Comparison of ENCODE assay signal across 24 cellular contexts in the genomic region with DNA sequence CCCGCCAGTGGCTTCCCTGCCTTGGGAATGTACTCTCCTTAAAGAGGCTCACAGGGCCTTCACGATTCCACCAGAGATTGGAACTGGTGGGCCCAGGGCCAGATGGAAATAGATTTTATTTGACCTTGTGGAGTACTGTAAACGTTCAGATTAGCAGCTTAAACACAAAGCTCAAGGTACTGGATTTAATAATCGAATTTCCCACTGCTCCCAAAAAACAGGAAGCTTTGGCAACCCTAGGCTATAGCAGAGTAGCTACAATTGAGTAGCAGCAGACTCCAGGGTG. TPM values are rescaled to one million over a fixed set of nuclear protein-coding genes. Genes with fewer than 3 reads are reported as not detected.
A peak's percentile ranks its signal among the peaks of the same experiment; 100 is the strongest.
DNase-seq lines count a peak whose midpoint lies in the region; ATAC-seq and TF ChIP-seq lines count a peak whose summit lies in the region.
"Had no signal": no experiment of that assay in that cellular context is flagged by ENCODE, and none has a peak within 500 bp of the region (broad histone marks: within the 10 kb centered on the region; RNA-seq: fewer than 3 reads in every experiment).

No MANE protein-coding gene starts in this region.

- H4K20me1 ChIP-seq in GM23338 (replicated peaks; ENCODE audit: insufficient read depth) (peaks cover 6% of the 10 kb centered on the region; the same call in 1 of the 2 replicates), GM23248 (ENCODE audit: insufficient read depth) (no peaks in the 10 kb centered on the region)

- H2AFZ ChIP-seq in GM23338 (0 out of 2 replicates have a peak overlapping the region, but pooled peaks have one; percentile 20), GM23248 (no peak overlapping the region), trophoblast cell (ENCODE audit: insufficient read depth, low read length, poor library complexity) (no peak overlapping the region)

- no peak overlapping the region for H2BK120ac ChIP-seq in trophoblast cell (ENCODE audit: insufficient read depth, low read length, poor library complexity)

- TF ChIP-seq CTCF in GM23338 (conservative IDR thresholded peaks at IDR 0.05; ENCODE audit: low read depth in 2 of 2) (no peak), lower lobe of right lung (IDR thresholded peaks at IDR 0.05) (no peak)

- H3K4me1 Mint-ChIP-seq in GM23338, result no peaks in the 10 kb centered on the region
- peaks cover 6% of the 10 kb centered on the region for H3K4me1 Mint-ChIP-seq in activated T-helper 17 cell treated with anti-CD3 and anti-CD28 coated beads, Interleukin-2, amount 50 U/mL, for 72 hours
- H3K4me1 Mint-ChIP-seq in stimulated activated effector memory CD8-positive, alpha-beta T cell treated with anti-CD3 and anti-CD28 coated beads, Interleukin-12 subunit alpha, Interleukin-12 subunit beta, amount 100 ng/mL, for 72 hours, result peaks cover 10% of the 10 kb centered on the region
- H3K4me1 Mint-ChIP-seq: activated naive CD4-positive, alpha-beta T cell treated with anti-CD3 and anti-CD28 coated beads, Interleukin-2, amount 50 U/mL, for 24 hours had no signal

- H3K27me3 ChIP-seq in GM23338 (ENCODE audit: insufficient read depth) (no peaks in the 10 kb centered on the region), lower lobe of right lung (ENCODE audit: low read depth) (no peaks in the 10 kb centered on the region), GM23248 (replicated peaks; ENCODE audit: insufficient read depth) (no peaks in the 10 kb centered on the region), trophoblast cell (ENCODE audit: insufficient read depth, low read length) (no peaks in the 10 kb centered on the region)
- H3K27me3 ChIP-seq: tibial nerve had no signal

- H3K4ac ChIP-seq in trophoblast cell (ENCODE audit: low read depth, low read length), result no peak overlapping the region

- H2BK12ac ChIP-seq in trophoblast cell (ENCODE audit: low read length), result no peak overlapping the region

- H3K27ac Mint-ChIP-seq in GM23338, result no peak overlapping the region
- H3K27ac Mint-ChIP-seq in activated T-helper 17 cell treated with anti-CD3 and anti-CD28 coated beads, Interleukin-2, amount 50 U/mL, for 72 hours, result peak overlapping the region; percentile 41
- H3K27ac Mint-ChIP-seq in stimulated activated effector memory CD8-positive, alpha-beta T cell treated with anti-CD3 and anti-CD28 coated beads, Interleukin-12 subunit alpha, Interleukin-12 subunit beta, amount 100 ng/mL, for 72 hours, result peak overlapping the region; percentile 85
- H3K27ac Mint-ChIP-seq: activated CD4-positive, alpha-beta T cell treated with anti-CD3 and anti-CD28 coated beads, Interleukin-2, amount 10 ng/mL, durations not matched to agents 24 days and 14 days; activated naive CD4-positive, alpha-beta T cell treated with anti-CD3 and anti-CD28 coated beads, Interleukin-2, amount 50 U/mL, for 24 hours; activated T-cell treated with anti-CD3 and anti-CD28 coated beads, Interleukin-2, amount 50 U/mL, for 72 hours; stimulated activated naive CD8-positive, alpha-beta T cell treated with anti-CD3 and anti-CD28 coated beads, Interleukin-15, Interleukin-2, amounts not matched to agents 100 ng/mL and 50 ng/mL, for 24 hours had no signal

- H3K9ac ChIP-seq in GM23248 (no peak overlapping the region), trophoblast cell (ENCODE audit: low read length) (no peak overlapping the region)

- H3K14ac ChIP-seq in trophoblast cell (ENCODE audit: low read length), result no peak overlapping the region

- DNase-seq in GM23338 (ENCODE audit: low spot score) (no peak), lower lobe of right lung (no peak), DMS 273 treated with DMSO at 0.1 percent for 48 hours (lab: John Stamatoyannopoulos, UW) (no peak), GM23248 (no peak), NCI-H2029 treated with DMSO at 0.1 percent for 48 hours (lab: John Stamatoyannopoulos, UW) (no peak), trophoblast cell (no peak)
- no peak for DNase-seq in stimulated activated effector memory CD8-positive, alpha-beta T cell treated with anti-CD3 and anti-CD28 coated beads, Interleukin-12 subunit alpha, Interleukin-12 subunit beta, amount 100 ng/mL, for 72 hours (ENCODE audit: low spot score in 2 of 2)
- DNase-seq: activated CD4-positive, alpha-beta T cell treated with anti-CD3 and anti-CD28 coated beads, Interleukin-2, amount 10 ng/mL, durations not matched to agents 24 days and 14 days; activated T-cell treated with anti-CD3 and anti-CD28 coated beads, Interleukin-2, amount 50 U/mL, for 72 hours; caudate nucleus; CD4-positive, CD25-positive, alpha-beta regulatory T cell; foreskin fibroblast; hypothalamus; NCI-H1092 treated with DMSO at 0.1 percent for 48 hours; NCI-H2029; NCI-H226; NCI-H748 treated with DMSO at 0.1 percent for 48 hours; stimulated activated CD4-positive, alpha-beta T cell treated with anti-CD3 and anti-CD28 coated beads, Interleukin-4, amount 100 ng/mL, for 4 hours; WERI-Rb-1 had no signal

- H3K9me3 ChIP-seq in lower lobe of right lung (no peaks in the 10 kb centered on the region), GM23248 (ENCODE audit: low read depth) (no peaks in the 10 kb centered on the region), trophoblast cell (ENCODE audit: insufficient read depth, low read depth, low read length) (no peaks in the 10 kb centered on the region)
- H3K9me3 ChIP-seq: tibial nerve had no signal

- H4K91ac ChIP-seq in trophoblast cell (ENCODE audit: low read depth, low read length), result no peak overlapping the region

- H3F3A ChIP-seq in GM23338 (replicated peaks; ENCODE audit: low read depth), result no peaks in the 10 kb centered on the region
- peaks cover 36% of the 10 kb centered on the region for H3F3A ChIP-seq in GM23248 (ENCODE audit: insufficient read depth)

- no peak overlapping the region for H3K18ac ChIP-seq in trophoblast cell (ENCODE audit: low read length)

- H2BK5ac ChIP-seq in trophoblast cell (ENCODE audit: low read depth, low read length, poor library complexity), result no peak overlapping the region

- no peaks in the 10 kb centered on the region for H3K36me3 Mint-ChIP-seq in GM23338 (ENCODE audit: low read depth)
- H3K36me3 Mint-ChIP-seq in activated T-helper 17 cell treated with anti-CD3 and anti-CD28 coated beads, Interleukin-2, amount 50 U/mL, for 72 hours (ENCODE audit: low read depth), result no peaks in the 10 kb centered on the region
- peaks cover 5% of the 10 kb centered on the region for H3K36me3 Mint-ChIP-seq in stimulated activated effector memory CD8-positive, alpha-beta T cell treated with anti-CD3 and anti-CD28 coated beads, Interleukin-12 subunit alpha, Interleukin-12 subunit beta, amount 100 ng/mL, for 72 hours
- H3K36me3 Mint-ChIP-seq: activated naive CD4-positive, alpha-beta T cell treated with anti-CD3 and anti-CD28 coated beads, Interleukin-2, amount 50 U/mL, for 24 hours; CD4-positive, CD25-positive, alpha-beta regulatory T cell had no signal

- H3K9me2 ChIP-seq in GM23338 (ENCODE audit: insufficient read depth) (no peaks in the 10 kb centered on the region), GM23248 (ENCODE audit: insufficient read depth) (no peaks in the 10 kb centered on the region)

- H3K4me1 ChIP-seq in GM23338 (ENCODE audit: insufficient read depth), result peaks cover 6% of the 10 kb centered on the region; the same call in 1 of the 2 replicates
- peaks cover 29% of the 10 kb centered on the region for H3K4me1 ChIP-seq in lower lobe of right lung
- H3K4me1 ChIP-seq in GM23248 (ENCODE audit: insufficient read depth), result peaks cover 36% of the 10 kb centered on the region
- peaks cover 5 to 8% of the 10 kb centered on the region in 2 experiments for H3K4me1 ChIP-seq in trophoblast cell (ENCODE audit: control insufficient read depth in 1 of 2, insufficient read depth in 2 of 2, low read length in 2 of 2)

- no peak for ATAC-seq in GM23338
- no peak for ATAC-seq in activated T-helper 17 cell treated with anti-CD3 and anti-CD28 coated beads, Interleukin-2, amount 50 U/mL, for 72 hours (replicated peaks)
- no peak for ATAC-seq in lower lobe of right lung
- ATAC-seq in stimulated activated effector memory CD8-positive, alpha-beta T cell treated with anti-CD3 and anti-CD28 coated beads, Interleukin-12 subunit alpha, Interleukin-12 subunit beta, amount 100 ng/mL, for 72 hours, result no peak
- ATAC-seq: activated T-cell treated with anti-CD3 and anti-CD28 coated beads, Interleukin-2, amount 50 U/mL, for 72 hours had no signal

- H3K79me2 ChIP-seq in GM23338 (replicated peaks; ENCODE audit: insufficient read depth), result peaks cover 12% of the 10 kb centered on the region
- H3K79me2 ChIP-seq in GM23248 (ENCODE audit: insufficient read depth), result peaks cover 4% of the 10 kb centered on the region; the same call in 1 of the 2 replicates
- H3K79me2 ChIP-seq in trophoblast cell (ENCODE audit: control insufficient read depth, insufficient read depth, low read length, poor library complexity), result peaks cover 7% of the 10 kb centered on the region

- H3K23ac ChIP-seq in trophoblast cell (ENCODE audit: low read length), result no peak overlapping the region

- 61 to 66% methylated on average over 4 of the region's 4 CpGs for WGBS in GM23248 (ENCODE audit: low coverage in 1 of 2, low lambda C conversion rate in 2 of 2, missing lambda C conversion rate in 2 of 2), 2 experiments
- WGBS in trophoblast cell (ENCODE audit: extremely low coverage, insufficient coverage, insufficient read length), result no CpG with 5 or more reads among the region's 4 CpGs

- intact Hi-C loops in lower lobe of right lung (cut with DNase I), result no loop called here

- H3K27me3 Mint-ChIP-seq in GM23338 (ENCODE audit: insufficient read depth, low read depth, poor library complexity), result peaks cover 4% of the 10 kb centered on the region
- no peaks in the 10 kb centered on the region for H3K27me3 Mint-ChIP-seq in activated T-helper 17 cell treated with anti-CD3 and anti-CD28 coated beads, Interleukin-2, amount 50 U/mL, for 72 hours
- H3K27me3 Mint-ChIP-seq: activated CD4-positive, alpha-beta T cell treated with anti-CD3 and anti-CD28 coated beads, Interleukin-2, amount 10 ng/mL, durations not matched to agents 24 days and 14 days; activated naive CD4-positive, alpha-beta T cell treated with anti-CD3 and anti-CD28 coated beads, Interleukin-2, amount 50 U/mL, for 24 hours; CD4-positive, CD25-positive, alpha-beta regulatory T cell; IgD-negative memory B cell; stimulated activated naive CD8-positive, alpha-beta T cell treated with anti-CD3 and anti-CD28 coated beads, Interleukin-15, Interleukin-2, amounts not matched to agents 100 ng/mL and 50 ng/mL, for 24 hours had no signal

- H3K27ac ChIP-seq in GM23338 (ENCODE audit: low read depth) (no peak overlapping the region), lower lobe of right lung (peak overlapping the region; percentile 65), GM23248 (no peak overlapping the region), trophoblast cell (ENCODE audit: low read depth, low read length) (no peak overlapping the region)
- H3K27ac ChIP-seq: WERI-Rb-1 had no signal

- no peak overlapping the region for H2AK5ac ChIP-seq in trophoblast cell (ENCODE audit: low read length)

- peaks cover 10% of the 10 kb centered on the region for H3K79me1 ChIP-seq in trophoblast cell (ENCODE audit: low read length)

- in situ Hi-C loops in GM23248 (cut with MboI), result no loop called here

- H3K36me3 ChIP-seq in GM23338 (ENCODE audit: insufficient read depth) (no peaks in the 10 kb centered on the region), lower lobe of right lung (no peaks in the 10 kb centered on the region), GM23248 (ENCODE audit: low read depth) (no peaks in the 10 kb centered on the region), trophoblast cell (ENCODE audit: control insufficient read depth in 1 of 2, insufficient read depth in 2 of 2, low read length in 2 of 2) (no peaks in the 10 kb centered on the region)
- H3K36me3 ChIP-seq: tibial nerve had no signal

- H3K4me3 Mint-ChIP-seq in GM23338, result no peak overlapping the region
- no peak overlapping the region for H3K4me3 Mint-ChIP-seq in activated T-helper 17 cell treated with anti-CD3 and anti-CD28 coated beads, Interleukin-2, amount 50 U/mL, for 72 hours
- no peak overlapping the region for H3K4me3 Mint-ChIP-seq in stimulated activated effector memory CD8-positive, alpha-beta T cell treated with anti-CD3 and anti-CD28 coated beads, Interleukin-12 subunit alpha, Interleukin-12 subunit beta, amount 100 ng/mL, for 72 hours
- H3K4me3 Mint-ChIP-seq: activated CD4-positive, alpha-beta T cell treated with anti-CD3 and anti-CD28 coated beads, Interleukin-2, amount 10 ng/mL, durations not matched to agents 24 days and 14 days; activated naive CD4-positive, alpha-beta T cell treated with anti-CD3 and anti-CD28 coated beads, Interleukin-2, amount 50 U/mL, for 24 hours; activated T-cell treated with anti-CD3 and anti-CD28 coated beads, Interleukin-2, amount 50 U/mL, for 72 hours; CD4-positive, CD25-positive, alpha-beta regulatory T cell; stimulated activated naive CD8-positive, alpha-beta T cell treated with anti-CD3 and anti-CD28 coated beads, Interleukin-15, Interleukin-2, amounts not matched to agents 100 ng/mL and 50 ng/mL, for 24 hours had no signal

- H3K4me2 ChIP-seq in GM23338 (no peak overlapping the region), GM23248 (ENCODE audit: unreplicated experiment) (no peak overlapping the region), trophoblast cell (ENCODE audit: low read length) (no peak overlapping the region)

- H4K8ac ChIP-seq in trophoblast cell (ENCODE audit: low read depth, low read length), result no peak overlapping the region

- no peak overlapping the region for H4K12ac ChIP-seq in trophoblast cell (ENCODE audit: low read depth, low read length)

- H3K9me3 Mint-ChIP-seq in GM23338, result no peaks in the 10 kb centered on the region
- no peaks in the 10 kb centered on the region for H3K9me3 Mint-ChIP-seq in activated T-helper 17 cell treated with anti-CD3 and anti-CD28 coated beads, Interleukin-2, amount 50 U/mL, for 72 hours
- no peaks in the 10 kb centered on the region for H3K9me3 Mint-ChIP-seq in stimulated activated effector memory CD8-positive, alpha-beta T cell treated with anti-CD3 and anti-CD28 coated beads, Interleukin-12 subunit alpha, Interleukin-12 subunit beta, amount 100 ng/mL, for 72 hours
- H3K9me3 Mint-ChIP-seq: activated naive CD4-positive, alpha-beta T cell treated with anti-CD3 and anti-CD28 coated beads, Interleukin-2, amount 50 U/mL, for 24 hours; activated T-cell treated with anti-CD3 and anti-CD28 coated beads, Interleukin-2, amount 50 U/mL, for 72 hours; IgD-negative memory B cell; stimulated activated naive CD8-positive, alpha-beta T cell treated with anti-CD3 and anti-CD28 coated beads, Interleukin-15, Interleukin-2, amounts not matched to agents 100 ng/mL and 50 ng/mL, for 24 hours had no signal

- H3K4me3 ChIP-seq in GM23338 (no peak overlapping the region), lower lobe of right lung (no peak overlapping the region), GM23248 (no peak overlapping the region), trophoblast cell (ENCODE audit: low read depth, low read length) (no peak overlapping the region)
- H3K4me3 ChIP-seq: tibial nerve had no signal

RNA-seq across cellular contexts. Expression of gene SDCBP2, which starts 7.3 kb away (rescaled TPM):
- 4.6 and 5.3 TPM in 2 replicates for total RNA-seq in GM23338 (2014; rRNA removed; shearing (Covaris generic))
- polyA plus RNA-seq in GM23338 (2016; fragmentation: Nextera tagmentation; extraction: Ambion mirVana) (2.9 and 3.2 TPM in 2 replicates), GM23248 (2016; fragmentation: Nextera tagmentation; extraction: Ambion mirVana) (4.1 and 4.2 TPM in 2 replicates)
- 10 to 100 TPM in 1 of 2 donors, 1 to 10 TPM in 1; 1.8 to 14.3 TPM for total RNA-seq in activated T-helper 17 cell treated with anti-CD3 and anti-CD28 coated beads, Interleukin-2, amount 50 U/mL, for 72 hours
- total RNA-seq in lower lobe of right lung, result 10.8 TPM
- 4.9 and 5.5 TPM in 2 replicates for total RNA-seq in GM23248 (2014; rRNA removed; shearing (Covaris generic))
- polyA plus RNA-seq in trophoblast cell (2013), result 1.6 and 1.8 TPM in 2 replicates

RNA-seq across cellular contexts. Expression of gene SNPH, which starts 55.5 kb away (rescaled TPM):
- 3.5 and 5.8 TPM in 2 replicates for total RNA-seq in GM23338 (2014; rRNA removed; shearing (Covaris generic))
- 1.3 and 1.5 TPM in 2 replicates for polyA plus RNA-seq in GM23338 (2016; fragmentation: Nextera tagmentation; extraction: Ambion mirVana)
- 1 to 10 TPM in 1 of 2 donors, under 1 TPM in 1; 0.90 to 1.7 TPM for total RNA-seq in activated T-helper 17 cell treated with anti-CD3 and anti-CD28 coated beads, Interleukin-2, amount 50 U/mL, for 72 hours
- total RNA-seq in lower lobe of right lung, result 3.8 TPM
- 11.2 and 12.9 TPM in 2 replicates for total RNA-seq in GM23248 (2014; rRNA removed; shearing (Covaris generic))
- 5.7 and 5.9 TPM in 2 replicates for polyA plus RNA-seq in GM23248 (2016; fragmentation: Nextera tagmentation; extraction: Ambion mirVana)
- polyA plus RNA-seq in trophoblast cell (2013), result 0.32 and 0.42 TPM in 2 replicates
